15 cellular contexts compared by ENCODE assay signal in genomic region chr4:26609398-26609797, GRCh38.
"Had no signal": no experiment of that assay in that cellular context is flagged by ENCODE, and none has a peak within 500 bp of the region (broad histone marks: within the 10 kb centered on the region; RNA-seq: fewer than 3 reads in every experiment).

No MANE protein-coding gene starts in this region.

- ATAC-seq: gastrocnemius medialis; heart right ventricle; left lung; sciatic nerve; stimulated activated naive CD8-positive, alpha-beta T cell treated with anti-CD3 and anti-CD28 coated beads, Interleukin-15, Interleukin-2, amounts not matched to agents 100 U/mL and 50 U/mL, for 24 hours had no signal

- H3K36me3 ChIP-seq: colonic mucosa, gastrocnemius medialis, heart right ventricle, left lung, spleen, WERI-Rb-1 had no signal

- H3K4me1 ChIP-seq: colonic mucosa had no signal

- H3K27ac ChIP-seq: colonic mucosa, epithelial cell of prostate, gastrocnemius medialis, heart right ventricle, left lung, spleen, WERI-Rb-1 had no signal

- DNase-seq: activated CD4-positive, alpha-beta T cell treated with anti-CD3 and anti-CD28 coated beads for 48 hours; activated naive CD4-positive, alpha-beta T cell treated with anti-CD3 and anti-CD28 coated beads for 36 hours; colonic mucosa; effector CD8-positive, alpha-beta T cell; gastrocnemius medialis; heart right ventricle; islet precursor cell; left lung; spleen; stimulated activated CD4-positive, alpha-beta T cell treated with anti-CD3 and anti-CD28 coated beads, Interleukin-2, amount 100 ng/mL, for 24 hours; stimulated activated naive CD8-positive, alpha-beta T cell treated with anti-CD3 and anti-CD28 coated beads, Interleukin-15, Interleukin-2, amounts not matched to agents 100 U/mL and 50 U/mL, for 24 hours; T1000; WERI-Rb-1 had no signal

- H3K27me3 ChIP-seq: colonic mucosa, gastrocnemius medialis, heart right ventricle, left lung, spleen had no signal

- H3K4me3 ChIP-seq: colonic mucosa, gastrocnemius medialis, heart right ventricle, left lung, spleen had no signal

- H3K9me3 ChIP-seq: colonic mucosa, gastrocnemius medialis, heart right ventricle, left lung, spleen had no signal
